ENCODE assay signal across 13 cellular contexts in the genomic region with DNA sequence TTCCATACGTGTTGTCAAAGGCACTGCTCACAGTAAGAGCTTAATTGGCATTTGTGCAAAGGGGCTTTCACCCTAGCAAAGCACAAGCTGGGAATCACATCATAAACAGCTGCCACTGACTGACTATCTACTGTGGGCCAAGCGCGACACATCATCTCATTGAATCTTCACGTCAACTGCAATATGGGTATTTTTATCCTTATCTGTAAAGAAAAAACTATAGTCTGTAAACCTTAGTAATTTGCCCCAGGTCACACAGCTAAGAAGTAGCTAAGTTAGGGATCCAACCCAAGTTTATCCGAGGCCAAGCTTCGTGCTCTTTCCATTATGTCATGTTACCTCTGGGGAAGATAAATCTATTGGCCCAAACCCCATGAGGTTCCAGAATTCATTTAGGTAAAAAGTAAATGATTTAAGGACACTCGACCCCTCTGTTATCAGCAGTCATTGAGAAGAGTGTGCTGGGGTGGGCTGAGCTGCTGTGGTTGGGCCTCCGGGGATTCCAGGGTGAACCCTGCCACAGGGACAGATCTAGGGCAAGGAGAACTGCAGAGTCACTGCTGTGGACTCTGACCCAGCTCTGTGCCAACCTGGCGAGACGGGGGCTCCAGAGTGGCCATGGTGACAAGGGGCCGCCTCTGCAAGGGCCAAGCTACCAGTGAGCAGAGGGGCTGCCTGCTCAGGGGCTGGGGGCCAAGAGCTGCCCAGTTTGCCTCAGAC.
"Had no signal": no experiment of that assay in that cellular context is flagged by ENCODE, and none has a peak within 500 bp of the region (broad histone marks: within the 10 kb centered on the region; RNA-seq: fewer than 3 reads in every experiment).

No MANE protein-coding gene starts in this region.

- H3K27ac ChIP-seq: epithelial cell of prostate, transverse colon, VCaP had no signal

- H3K9me3 ChIP-seq: gastroesophageal sphincter, transverse colon had no signal

- DNase-seq: activated CD4-positive, alpha-beta memory T cell treated with anti-CD3 and anti-CD28 coated beads for 36 hours; activated T-cell treated with anti-CD3 and anti-CD28 coated beads, Interleukin-2, amount 50 U/mL, for 48 hours; caudate nucleus; effector memory CD4-positive, alpha-beta T cell; mesenchymal stem cell; nephron progenitor cell; T-cell; transverse colon had no signal

- H3K4me1 Mint-ChIP-seq: nephron progenitor cell; stimulated activated effector memory CD8-positive, alpha-beta T cell treated with anti-CD3 and anti-CD28 coated beads, Interleukin-12 subunit alpha, Interleukin-12 subunit beta, amount 100 ng/mL, for 72 hours; T-cell had no signal

- H3K4me1 ChIP-seq: transverse colon had no signal

- H3K4me3 ChIP-seq: gastroesophageal sphincter, smooth muscle cell, transverse colon had no signal

- H3K4me3 Mint-ChIP-seq: activated CD4-positive, alpha-beta memory T cell treated with anti-CD3 and anti-CD28 coated beads for 36 hours; nephron progenitor cell; stimulated activated effector memory CD8-positive, alpha-beta T cell treated with anti-CD3 and anti-CD28 coated beads, Interleukin-12 subunit alpha, Interleukin-12 subunit beta, amount 100 ng/mL, for 72 hours; T-cell had no signal

- H3K27ac Mint-ChIP-seq: activated CD4-positive, alpha-beta memory T cell treated with anti-CD3 and anti-CD28 coated beads for 36 hours; T-cell had no signal

- ATAC-seq: stimulated activated effector memory CD8-positive, alpha-beta T cell treated with anti-CD3 and anti-CD28 coated beads, Interleukin-12 subunit alpha, Interleukin-12 subunit beta, amount 100 ng/mL, for 72 hours; T-cell had no signal

- H3K36me3 Mint-ChIP-seq: activated CD4-positive, alpha-beta memory T cell treated with anti-CD3 and anti-CD28 coated beads for 36 hours; stimulated activated effector memory CD8-positive, alpha-beta T cell treated with anti-CD3 and anti-CD28 coated beads, Interleukin-12 subunit alpha, Interleukin-12 subunit beta, amount 100 ng/mL, for 72 hours had no signal

- H3K4me2 ChIP-seq: smooth muscle cell had no signal

- H3K9me3 Mint-ChIP-seq: activated CD4-positive, alpha-beta memory T cell treated with anti-CD3 and anti-CD28 coated beads for 36 hours; nephron progenitor cell; stimulated activated effector memory CD8-positive, alpha-beta T cell treated with anti-CD3 and anti-CD28 coated beads, Interleukin-12 subunit alpha, Interleukin-12 subunit beta, amount 100 ng/mL, for 72 hours; T-cell had no signal

- H3K27me3 ChIP-seq: gastroesophageal sphincter, transverse colon had no signal

- H3K27me3 Mint-ChIP-seq: activated CD4-positive, alpha-beta memory T cell treated with anti-CD3 and anti-CD28 coated beads for 36 hours; T-cell had no signal
